ENCODE assay signal across 8 cellular contexts in genomic region chr2:232697059-232697806, GRCh38. TPM values are rescaled to one million over a fixed set of nuclear protein-coding genes. Genes with fewer than 3 reads are reported as not detected.
DNase-seq lines count a peak whose midpoint lies in the region; ATAC-seq and TF ChIP-seq lines count a peak whose summit lies in the region.

TSS of gene GIGYF2 (plus strand) at chr2:232697331. CDS start at chr2:232735198, 37,867 bp downstream.

- DNase-seq in ELR (ENCODE audit: low read depth) (peak; percentile 96), H9 (peak; percentile 99), MG63 (peak; percentile 97), SHP77 (lab: John Stamatoyannopoulos, UW) (peak; percentile 90 to 93), fibroblast of peridontal ligament (ENCODE audit: extremely low read depth) (peak; percentile 91), natural killer cell (peak; percentile 83)
- DNase-seq in activated T-helper 9 cell treated with anti-CD3 and anti-CD28 coated beads, Interleukin-2, amount 50 U/mL, for 16 hours (ENCODE audit: low read depth), result peak; percentile 93
- peak; percentile 79 to 88 (median 87) for DNase-seq in stimulated activated naive CD4-positive, alpha-beta T cell (lab: John Stamatoyannopoulos, UW)

- H3K18ac ChIP-seq in H9 (ENCODE audit: insufficient read length, low read depth, low read length), result no peak within 1 kb of the TSS

- H3K9me3 ChIP-seq in H9 (ENCODE audit: control insufficient read depth, low read depth, low read length), result no peaks in the 10 kb centered on the region
- no peaks in the 10 kb centered on the region for H3K9me3 ChIP-seq in MG63

- peaks cover 3% of the 10 kb centered on the region for H3K23me2 ChIP-seq in H9 (ENCODE audit: insufficient read length, low read depth, low read length, poor library complexity, severe bottlenecking)

- H2AK5ac ChIP-seq in H9 (ENCODE audit: insufficient read length, low read length), result no peak within 1 kb of the TSS

- H4K91ac ChIP-seq in H9 (ENCODE audit: insufficient read length, low read depth, low read length), result no peak within 1 kb of the TSS

- H4K8ac ChIP-seq in H9 (replicated peaks; ENCODE audit: insufficient read length, low read depth, low read length), result no peak within 1 kb of the TSS

- H3K27me3 Mint-ChIP-seq in H9 (ENCODE audit: low read depth) (no peaks in the 10 kb centered on the region), natural killer cell (ENCODE audit: low read depth in 2 of 2) (no peaks in the 10 kb centered on the region)

- no peak within 1 kb of the TSS for H2BK20ac ChIP-seq in H9 (ENCODE audit: low read depth, low read length, poor library complexity, severe bottlenecking)

- ATAC-seq in natural killer cell, result peak; percentile 85 to 93 (median 89)

- H3K27me3 ChIP-seq in H9 (ENCODE audit: insufficient read depth, low read length) (no peaks in the 10 kb centered on the region), MG63 (no peaks in the 10 kb centered on the region)

- H4K20me1 ChIP-seq in H9 (ENCODE audit: control insufficient read depth, insufficient read depth, insufficient read length), result no peaks in the 10 kb centered on the region

- peak within 1 kb of the TSS; percentile 98 for H3K4me3 ChIP-seq in MG63

- H3K36me3 Mint-ChIP-seq in H9 (ENCODE audit: insufficient read depth in 1 of 3, low read depth in 3 of 3) (peaks cover 5 to 12% (median 6%) of the 10 kb centered on the region in 3 experiments; a peak in 2 of 7 replicates), natural killer cell (no peaks in the 10 kb centered on the region)

- no peak within 1 kb of the TSS for H2BK5ac ChIP-seq in H9 (ENCODE audit: insufficient read length, low read length)

- H3K27ac ChIP-seq in H9 (ENCODE audit: insufficient read length, low read depth, low read length), result no peak within 1 kb of the TSS

- no peaks in the 10 kb centered on the region; the same call in 1 of the 2 replicates for H3K4me1 ChIP-seq in H9 (ENCODE audit: insufficient read depth, low read length)

- H3K14ac ChIP-seq in H9 (ENCODE audit: insufficient read depth, low read length), result peak within 1 kb of the TSS; percentile 59; the same call in 1 of the 2 replicates

- TF ChIP-seq CTCF in H9 (conservative IDR thresholded peaks at IDR 0.05), result no peak; the same call in 2 of the 3 replicates
- no peak for TF ChIP-seq CTCF in natural killer cell (IDR thresholded peaks at IDR 0.05)

- no peak within 1 kb of the TSS for H2BK12ac ChIP-seq in H9 (ENCODE audit: insufficient read length, low read depth, low read length)

- no peak within 1 kb of the TSS for H2BK120ac ChIP-seq in H9 (ENCODE audit: low read depth, low read length, poor library complexity, severe bottlenecking)

- no peak within 1 kb of the TSS for H3K4ac ChIP-seq in H9 (ENCODE audit: low read depth, low read length)

- H2BK15ac ChIP-seq in H9 (ENCODE audit: low read depth, low read length), result no peak within 1 kb of the TSS

- H3K23ac ChIP-seq in H9 (ENCODE audit: insufficient read length, low read depth, low read length), result no peak within 1 kb of the TSS

- H3K79me2 ChIP-seq in H9 (ENCODE audit: insufficient read depth, low read length), result peaks cover 26% of the 10 kb centered on the region; the same call in 1 of the 2 replicates

- intact Hi-C loops in natural killer cell (cut with micrococcal nuclease), result no loop called here

- H3K56ac ChIP-seq in H9 (ENCODE audit: insufficient read length, low read depth, low read length), result no peak within 1 kb of the TSS

- peak within 1 kb of the TSS; percentile 89 for H3K9ac ChIP-seq in H9 (ENCODE audit: extremely low read depth, insufficient read length, low read length)

- H3K9me3 Mint-ChIP-seq in H9 (no peaks in the 10 kb centered on the region; a peak in 2 of 5 replicates), natural killer cell (no peaks in the 10 kb centered on the region)

- peaks cover 29 to 32% of the 10 kb centered on the region in 2 experiments for H3K4me1 Mint-ChIP-seq in H9
- H3K4me1 Mint-ChIP-seq in natural killer cell, result peaks cover 29 to 39% of the 10 kb centered on the region in 2 donors

- no peak within 1 kb of the TSS for H3T11ph ChIP-seq in H9 (ENCODE audit: low read length)

- H3K4me2 ChIP-seq in H9 (ENCODE audit: insufficient read depth, insufficient read length, low read length), result peak within 1 kb of the TSS; percentile 93

- no peaks in the 10 kb centered on the region for H3K79me1 ChIP-seq in H9 (ENCODE audit: insufficient read depth, low read depth, low read length, poor library complexity, severe bottlenecking)

- H3K36me3 ChIP-seq in MG63, result peaks cover 38% of the 10 kb centered on the region

- peak within 1 kb of the TSS; percentile 93 to 97 for H3K4me3 Mint-ChIP-seq in H9
- peak within 1 kb of the TSS; percentile 93 for H3K4me3 Mint-ChIP-seq in natural killer cell

- no CpG with 5 or more reads among the region's 71 CpGs for WGBS in H9 (ENCODE audit: extremely low coverage, insufficient read length, low lambda C conversion rate)

- peak within 1 kb of the TSS; percentile 48 to 96 (median 93); a peak in 5 of 7 replicates for H3K27ac Mint-ChIP-seq in H9
- H3K27ac Mint-ChIP-seq in natural killer cell, result peak within 1 kb of the TSS; percentile 85 to 86

- no peak within 1 kb of the TSS for H4K5ac ChIP-seq in H9 (ENCODE audit: insufficient read length, low read depth, low read length)

- H2AFZ ChIP-seq in H9 (ENCODE audit: low read length), result no peak within 1 kb of the TSS

RNA-seq across cellular contexts. Expression of gene GIGYF2, which starts in this region (rescaled TPM):
- total RNA-seq in H9 (2021) (49.4 and 55.3 TPM in 2 replicates), natural killer cell (10 to 100 TPM; 73.6 to 85.3 (median 80.1) TPM)
- total RNA-seq in MG63 (2014; rRNA removed; shearing (Covaris generic); ENCODE audit: low replicate concordance), result 32.9 and 37.4 TPM in 2 replicates
